13 cellular contexts compared by ENCODE assay signal in the genomic region with DNA sequence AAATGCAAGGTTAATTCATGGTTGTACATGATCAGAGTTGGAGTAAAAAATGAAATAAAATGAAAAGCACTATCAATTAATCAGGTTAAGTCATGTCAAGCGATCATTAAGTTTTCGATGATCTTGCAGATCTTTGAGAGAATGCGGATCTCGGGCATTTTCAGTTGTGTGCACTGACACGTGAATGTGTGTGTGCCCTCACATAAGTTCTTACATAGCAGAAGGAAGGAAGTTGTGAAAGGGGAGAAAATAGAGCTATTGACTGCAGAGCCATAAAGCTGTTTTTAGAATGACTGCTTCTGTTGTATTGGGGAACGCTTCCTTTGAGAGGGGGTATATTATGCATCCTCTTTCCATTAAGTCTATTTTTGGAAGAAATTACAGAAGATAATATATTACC.
DNase-seq lines count a peak whose midpoint lies in the region; TF ChIP-seq lines count a peak whose summit lies in the region.
"Had no signal": no experiment of that assay in that cellular context is flagged by ENCODE, and none has a peak within 500 bp of the region (broad histone marks: within the 10 kb centered on the region; RNA-seq: fewer than 3 reads in every experiment).

No MANE protein-coding gene starts in this region.

- peaks cover 6% of the 10 kb centered on the region for H3K27me3 Mint-ChIP-seq in nephron (ENCODE audit: low read depth)

- peak overlapping the region in 1 of 3 experiments; percentile 2 for H3K4me3 Mint-ChIP-seq in nephron
- H3K4me3 Mint-ChIP-seq: CD4-positive, alpha-beta T cell had no signal

- H3K9me3 Mint-ChIP-seq in nephron: no peaks in the 10 kb centered on the region
- H3K9me3 Mint-ChIP-seq: activated naive CD4-positive, alpha-beta T cell treated with anti-CD3 and anti-CD28 coated beads, Interleukin-2, amount 50 U/mL, for 72 hours; CD4-positive, alpha-beta T cell had no signal

- H3K27ac Mint-ChIP-seq in nephron: peak overlapping the region; percentile 50 to 98 (median 96)
- H3K27ac Mint-ChIP-seq: activated naive CD4-positive, alpha-beta T cell treated with anti-CD3 and anti-CD28 coated beads, Interleukin-2, amount 50 U/mL, for 72 hours; CD4-positive, alpha-beta T cell had no signal

- TF ChIP-seq CTCF in nephron (IDR thresholded peaks at IDR 0.05; ENCODE audit: unreplicated experiment in 3 of 3): no peak

- DNase-seq in COLO829 (ENCODE audit: low spot score) (peak; percentile 51), Kasumi-1 (lab: John Stamatoyannopoulos, UW) (peak; percentile 93 to 94), dermis microvascular lymphatic vessel endothelial cell (ENCODE audit: low read depth in 2 of 2) (peak; percentile 63 to 64), kidney tubule cell (ENCODE audit: low spot score) (no peak), NCI-H526 treated with DMSO at 0.1 percent for 48 hours (lab: John Stamatoyannopoulos, UW) (no peak), HCEC 1CT (no peak), RPMI8226 (no peak)
- DNase-seq: activated CD4-positive, CD25-positive, alpha-beta regulatory T cell; CD4-positive, alpha-beta T cell; GM23248; stimulated activated CD4-positive, alpha-beta T cell treated with anti-CD3 and anti-CD28 coated beads, Interleukin-2, amount 100 ng/mL, for 24 hours had no signal

- peaks cover 49% of the 10 kb centered on the region for H3K4me1 Mint-ChIP-seq in nephron

- H3K36me3 Mint-ChIP-seq in nephron (ENCODE audit: low read depth): peaks cover 30% of the 10 kb centered on the region
- H3K36me3 Mint-ChIP-seq: activated naive CD4-positive, alpha-beta T cell treated with anti-CD3 and anti-CD28 coated beads, Interleukin-2, amount 50 U/mL, for 72 hours had no signal

Comparison
In these comparisons a context has a peak if more than half of its experiments do, and no peak if none do; other contexts are left out.
1. DNase-seq: peak in COLO829 (single experiment), Kasumi-1 (2 of 2) and dermis microvascular lymphatic vessel endothelial cell (2 of 2); none in kidney tubule cell (single experiment), NCI-H526 treated with DMSO at 0.1 percent for 48 hours (single experiment), HCEC 1CT (single experiment) and RPMI8226 (single experiment).